Comparison of ENCODE assay signal across 1 cellular context in the genomic region with DNA sequence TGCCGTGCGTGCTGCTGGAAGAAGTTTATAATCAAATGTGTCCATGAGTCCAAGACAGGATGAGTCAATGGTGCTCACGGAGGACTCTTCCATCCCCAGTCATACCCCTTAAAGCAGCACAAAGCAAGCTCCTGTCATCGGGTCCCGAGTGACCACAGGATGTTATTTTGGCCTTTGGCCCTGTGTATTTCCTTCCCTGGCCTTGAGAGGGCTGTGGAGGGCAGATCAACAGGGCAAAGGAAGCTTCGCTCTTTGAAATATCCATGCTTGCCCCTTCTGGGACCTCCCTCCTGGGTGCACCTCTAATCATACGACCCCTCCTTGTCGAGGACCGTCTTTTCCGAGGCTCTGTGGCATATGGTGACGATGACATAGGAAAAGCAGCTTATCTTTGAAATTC.
TF ChIP-seq lines count a peak whose summit lies in the region.

No MANE protein-coding gene starts in this region.

TF ChIP-seq in WTC11, 78 proteins besides CTCF, POLR2A, EP300 and RAD21 (continued from another document):
- TF ChIP-seq, protein P1, sequence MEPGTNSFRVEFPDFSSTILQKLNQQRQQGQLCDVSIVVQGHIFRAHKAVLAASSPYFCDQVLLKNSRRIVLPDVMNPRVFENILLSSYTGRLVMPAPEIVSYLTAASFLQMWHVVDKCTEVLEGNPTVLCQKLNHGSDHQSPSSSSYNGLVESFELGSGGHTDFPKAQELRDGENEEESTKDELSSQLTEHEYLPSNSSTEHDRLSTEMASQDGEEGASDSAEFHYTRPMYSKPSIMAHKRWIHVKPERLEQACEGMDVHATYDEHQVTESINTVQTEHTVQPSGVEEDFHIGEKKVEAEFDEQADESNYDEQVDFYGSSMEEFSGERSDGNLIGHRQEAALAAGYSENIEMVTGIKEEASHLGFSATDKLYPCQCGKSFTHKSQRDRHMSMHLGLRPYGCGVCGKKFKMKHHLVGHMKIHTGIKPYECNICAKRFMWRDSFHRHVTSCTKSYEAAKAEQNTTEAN (CRISPR knock-in tag; IDR thresholded peaks at IDR 0.05), result no peak
- no peak for TF ChIP-seq SOX15 (CRISPR knock-in tag; IDR thresholded peaks at IDR 0.05)
- TF ChIP-seq SMAD3 (CRISPR knock-in tag; IDR thresholded peaks at IDR 0.05; ENCODE audit: borderline replicate concordance), result no peak
- TF ChIP-seq TEAD1 (CRISPR knock-in tag; IDR thresholded peaks at IDR 0.05), result no peak
- no peak for TF ChIP-seq ZNF512 (CRISPR knock-in tag; IDR thresholded peaks at IDR 0.05; ENCODE audit: borderline replicate concordance)
- no peak for TF ChIP-seq OVOL2 (CRISPR knock-in tag; IDR thresholded peaks at IDR 0.05; ENCODE audit: borderline replicate concordance)
- no peak for TF ChIP-seq ATF6 (CRISPR knock-in tag; IDR thresholded peaks at IDR 0.05)
- TF ChIP-seq ZMAT4 (CRISPR knock-in tag; IDR thresholded peaks at IDR 0.05), result no peak
TF ChIP-seq in WTC11: peak in this region for 0.
